ENCODE assay signal across 21 cellular contexts in the genomic region with DNA sequence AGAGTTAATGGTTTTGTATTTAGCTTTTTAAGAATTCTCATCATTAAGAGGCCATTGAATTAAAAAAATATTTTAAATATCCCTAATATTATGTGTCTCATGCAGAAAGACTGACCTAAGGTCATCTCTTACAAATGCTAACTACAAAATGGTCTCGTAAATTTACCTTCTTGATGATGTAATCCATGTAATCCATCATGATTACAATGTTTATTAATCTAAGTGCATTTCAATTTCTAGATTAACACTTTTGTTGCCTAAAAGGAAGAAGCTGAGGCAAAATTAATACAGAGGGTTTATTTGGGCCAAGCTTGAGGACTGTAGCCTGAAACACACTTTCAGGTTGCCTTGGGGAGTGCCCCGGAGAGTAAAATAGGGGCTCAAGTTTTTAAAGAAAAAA.
"Had no signal": no experiment of that assay in that cellular context is flagged by ENCODE, and none has a peak within 500 bp of the region (broad histone marks: within the 10 kb centered on the region; RNA-seq: fewer than 3 reads in every experiment).

No MANE protein-coding gene starts in this region.

- H3K4me3 ChIP-seq: MG63, SJSA1, SK-N-MC had no signal

- DNase-seq: IMR-90, Karpas-422, KBM-7, MG63, NCI-H1092 treated with DMSO at 0.1 percent for 48 hours, NCI-H1436, NCI-H187, NCI-H2029, NCI-H2081 treated with DMSO at 0.1 percent for 48 hours, NCI-H2171, NCI-H226, NCI-H446, NCI-H510A, NCI-H524 treated with DMSO at 0.1 percent for 48 hours, NCI-H69, NCI-H774, RPMI8226, SIG-M5 had no signal

- H3K27ac ChIP-seq: SJSA1, SK-N-MC had no signal

- H3K4me1 ChIP-seq: SJSA1 had no signal

- H3K27me3 ChIP-seq: MG63, SJSA1 had no signal

- H3K36me3 ChIP-seq: MG63, SJSA1 had no signal

- FAIRE-seq: RCC 7860 had no signal

- H3K9me3 ChIP-seq: MG63, SJSA1 had no signal
